In genomic region chr18:45107425-45107824, GRCh38 we compare ENCODE assay signal across 18 cellular contexts.
DNase-seq lines count a peak whose midpoint lies in the region; ATAC-seq and TF ChIP-seq lines count a peak whose summit lies in the region.
"Had no signal": no experiment of that assay in that cellular context is flagged by ENCODE, and none has a peak within 500 bp of the region (broad histone marks: within the 10 kb centered on the region; RNA-seq: fewer than 3 reads in every experiment).

No MANE protein-coding gene starts in this region.

- H3K27ac ChIP-seq in esophagus muscularis mucosa (replicated peaks in 1 of 4) = no peak overlapping the region
- H3K27ac ChIP-seq: right atrium auricular region, suprapubic skin, WERI-Rb-1 had no signal

- ATAC-seq in esophagus mucosa = peak; percentile 17
- ATAC-seq: HepG2, T-cell had no signal

- H3K27me3 ChIP-seq in esophagus muscularis mucosa = no peaks in the 10 kb centered on the region
- H3K27me3 ChIP-seq: right atrium auricular region, suprapubic skin had no signal

- H3K36me3 ChIP-seq in esophagus muscularis mucosa = no peaks in the 10 kb centered on the region
- H3K36me3 ChIP-seq: right atrium auricular region, suprapubic skin, WERI-Rb-1 had no signal

- peaks cover 0 to 19% (median 7%) of the 10 kb centered on the region in 4 donors for H3K4me1 ChIP-seq in esophagus muscularis mucosa

- no peak for TF ChIP-seq POLR2A in esophagus muscularis mucosa (IDR thresholded peaks at IDR 0.05; ENCODE audit: low read depth)

- intact Hi-C loops in esophagus muscularis mucosa (cut with DNase I) = no loop called here

- H3K4me3 ChIP-seq in esophagus muscularis mucosa = no peak overlapping the region
- H3K4me3 ChIP-seq: right atrium auricular region, suprapubic skin had no signal

- DNase-seq in GM04503 (ENCODE audit: low read depth) = peak; percentile 54
- DNase-seq in RPMI7951 (ENCODE audit: low read depth) = peak; percentile 45
- DNase-seq in renal cortical epithelial cell (ENCODE audit: low read depth) = peak; percentile 4
- DNase-seq in esophagus muscularis mucosa (ENCODE audit: extremely low spot score) = no peak
- DNase-seq in NCI-H748 treated with DMSO at 0.1 percent for 48 hours (lab: John Stamatoyannopoulos, UW) = no peak
- no peak for DNase-seq in cerebellar cortex (ENCODE audit: low spot score)
- DNase-seq: activated CD4-positive, alpha-beta memory T cell treated with anti-CD3 and anti-CD28 coated beads, Interleukin-2, amount 10 ng/mL, durations not matched to agents 7 days and 5 days; activated T-cell treated with anti-CD3 and anti-CD28 coated beads, Interleukin-2, amount 50 U/mL, for 72 hours; DMS153; hypothalamus; NCI-H82; stimulated activated CD4-positive, alpha-beta T cell treated with anti-CD3 and anti-CD28 coated beads, Interleukin-2, amount 100 ng/mL, for 24 hours; T-cell; WERI-Rb-1 had no signal

- TF ChIP-seq EP300 in esophagus muscularis mucosa (IDR thresholded peaks at IDR 0.05) = no peak

- TF ChIP-seq CTCF in esophagus muscularis mucosa (IDR thresholded peaks at IDR 0.05) = no peak

- H3K9me3 ChIP-seq in esophagus muscularis mucosa = no peaks in the 10 kb centered on the region
- H3K9me3 ChIP-seq: suprapubic skin had no signal

- WGBS in esophagus muscularis mucosa = 93% methylated on average over 1 of the region's 1 CpG

Comparison
In these comparisons a context has a peak if more than half of its experiments do, and no peak if none do; other contexts are left out.
1. DNase-seq: peak in GM04503 (single experiment), RPMI7951 (single experiment) and renal cortical epithelial cell (single experiment); none in esophagus muscularis mucosa (single experiment), NCI-H748 treated with DMSO at 0.1 percent for 48 hours (single experiment) and cerebellar cortex (single experiment).